Comparison of ENCODE assay signal across 8 cellular contexts in genomic region chr3:196568246-196569002, GRCh38. TPM values are rescaled to one million over a fixed set of nuclear protein-coding genes. Genes with fewer than 3 reads are reported as not detected.
DNase-seq lines count a peak whose midpoint lies in the region; ATAC-seq and TF ChIP-seq lines count a peak whose summit lies in the region.

Gene FBXO45 (plus strand): TSS chr3:196568660. CDS start chr3:196568985, 325 bp downstream.
Gene WDR53 (minus strand): TSS chr3:196568554. CDS start chr3:196561475, 7,079 bp downstream.

- H3K27ac ChIP-seq in OCI-LY3 (ENCODE audit: low read length), result 0 out of 2 replicates have a peak within 1 kb of the TSS, but pooled peaks have one; percentile 14

- peak within 1 kb of the TSS; percentile 99 for H3K4me3 Mint-ChIP-seq in endothelial cell (ENCODE audit: unreplicated experiment)
- peak within 1 kb of the TSS; percentile 94 for H3K4me3 Mint-ChIP-seq in mesothelial cell of epicardium

- TF ChIP-seq CTCF in OCI-LY3 (IDR thresholded peaks at IDR 0.05; ENCODE audit: low read depth, low read length) (no peak), endothelial cell (IDR thresholded peaks at IDR 0.05; ENCODE audit: unreplicated experiment) (no peak), mesothelial cell of epicardium (IDR thresholded peaks at IDR 0.05; ENCODE audit: unreplicated experiment) (no peak)

- 0 out of 2 replicates have a peak, but pooled peaks cover 7% of the 10 kb centered on the region for H4K20me1 ChIP-seq in OCI-LY3 (ENCODE audit: insufficient read depth, low read length)

- H3K36me3 ChIP-seq in OCI-LY3 (replicated peaks; ENCODE audit: low read depth, low read length), result peaks cover 4% of the 10 kb centered on the region

- peaks cover 10% of the 10 kb centered on the region for H3K27me3 Mint-ChIP-seq in endothelial cell (ENCODE audit: unreplicated experiment)
- no peaks in the 10 kb centered on the region for H3K27me3 Mint-ChIP-seq in mesothelial cell of epicardium (ENCODE audit: low read depth)

- H2AFZ ChIP-seq in OCI-LY3 (ENCODE audit: low read depth, low read length), result peak within 1 kb of the TSS; percentile 81

- peak within 1 kb of the TSS; percentile 93 for H3K27ac Mint-ChIP-seq in endothelial cell (ENCODE audit: unreplicated experiment)
- peak within 1 kb of the TSS; percentile 98 for H3K27ac Mint-ChIP-seq in mesothelial cell of epicardium

- H3K4me1 ChIP-seq in OCI-LY3 (ENCODE audit: low read length), result peaks cover 13% of the 10 kb centered on the region

- H3K4me1 Mint-ChIP-seq in endothelial cell (ENCODE audit: unreplicated experiment), result peaks cover 21% of the 10 kb centered on the region
- H3K4me1 Mint-ChIP-seq in mesothelial cell of epicardium, result peaks cover 22% of the 10 kb centered on the region

- peak; percentile 93 for ATAC-seq in GM21528 (IDR thresholded peaks at IDR 0.05; ENCODE audit: low FRiP score, unreplicated experiment)

- no peaks in the 10 kb centered on the region for H3K27me3 ChIP-seq in OCI-LY3 (ENCODE audit: low read depth, low read length)

- H3K36me3 Mint-ChIP-seq in endothelial cell (ENCODE audit: low read depth, unreplicated experiment) (peaks cover 14% of the 10 kb centered on the region), mesothelial cell of epicardium (peaks cover 3% of the 10 kb centered on the region)

- DNase-seq in DMS 273 treated with DMSO at 0.1 percent for 48 hours (lab: John Stamatoyannopoulos, UW) (peak; percentile 90), HuH-7.5 (ENCODE audit: low spot score) (peak; percentile 92), endothelial cell (ENCODE audit: low spot score) (peak; percentile 94), mesothelial cell of epicardium (ENCODE audit: low spot score in 2 of 2, unreplicated experiment in 2 of 2) (peak; percentile 89 to 95)
- DNase-seq in activated CD8-positive, alpha-beta memory T cell treated with anti-CD3 and anti-CD28 coated beads, Interleukin-2, amount 50 U/mL, for 48 hours, result peak; percentile 96
- DNase-seq in stimulated activated CD8-positive, alpha-beta memory T cell treated with anti-CD3 and anti-CD28 coated beads, Interleukin-15, amount 100 ng/mL, for 4 hours (ENCODE audit: low read depth in 2 of 2), result peak; percentile 93 to 94

- peak within 1 kb of the TSS; percentile 95 for H3K4me3 ChIP-seq in OCI-LY3 (ENCODE audit: low read length)

- H3K9me3 Mint-ChIP-seq in endothelial cell (ENCODE audit: unreplicated experiment) (no peaks in the 10 kb centered on the region), mesothelial cell of epicardium (no peaks in the 10 kb centered on the region)

- peak within 1 kb of the TSS; percentile 82 for H3K9ac ChIP-seq in OCI-LY3 (ENCODE audit: low read length)

- H3K79me2 ChIP-seq in OCI-LY3 (ENCODE audit: low read length), result peaks cover 65% of the 10 kb centered on the region

- no peaks in the 10 kb centered on the region for H3K9me3 ChIP-seq in OCI-LY3 (ENCODE audit: insufficient read depth, low read length)

- peak within 1 kb of the TSS; percentile 94 for H3K4me2 ChIP-seq in OCI-LY3 (ENCODE audit: low read length)

RNA-seq across cellular contexts. Expression of gene FBXO45, which starts in this region (rescaled TPM):
- total RNA-seq in endothelial cell (ENCODE audit: unreplicated experiment) (17.0 TPM), mesothelial cell of epicardium (9.1 to 9.4 TPM (median 9.4 TPM) in 3 replicates)

RNA-seq across cellular contexts. Expression of gene WDR53, which starts in this region (rescaled TPM):
- total RNA-seq in endothelial cell (ENCODE audit: unreplicated experiment) (22.2 TPM), mesothelial cell of epicardium (12.3 to 15.7 TPM (median 13.4 TPM) in 3 replicates)

Comparison
In these comparisons a context has a peak if more than half of its experiments do, and no peak if none do; other contexts are left out.
1. Peak in every context shown above with its lines: DNase-seq, ATAC-seq, H3K4me3 ChIP-seq and H3K27ac ChIP-seq.